In genomic region chr5:150945947-150946346, GRCh38 we compare ENCODE assay signal across 11 cellular contexts. TPM values are rescaled to one million over a fixed set of nuclear protein-coding genes. Genes with fewer than 3 reads are reported as not detected.
A peak's percentile ranks its signal among the peaks of the same experiment; 100 is the strongest.
DNase-seq lines count a peak whose midpoint lies in the region; ATAC-seq lines count a peak whose summit lies in the region.
"Had no signal": no experiment of that assay in that cellular context is flagged by ENCODE, and none has a peak within 500 bp of the region (broad histone marks: within the 10 kb centered on the region; RNA-seq: fewer than 3 reads in every experiment).

No MANE protein-coding gene starts in this region.

- no peak for ATAC-seq in activated T-helper 17 cell treated with anti-CD3 and anti-CD28 coated beads, Interleukin-2, amount 50 U/mL, for 72 hours (replicated peaks)
- no peak for ATAC-seq in HG03432 (IDR thresholded peaks at IDR 0.05; ENCODE audit: unreplicated experiment)

- peaks cover 32 to 97% (median 79%) of the 10 kb centered on the region in 5 donors for H3K9me3 ChIP-seq in subcutaneous abdominal adipose tissue (ENCODE audit: control insufficient read depth in 5 of 5, low read length in 5 of 5)

- H3K36me3 Mint-ChIP-seq in activated T-helper 17 cell treated with anti-CD3 and anti-CD28 coated beads, Interleukin-2, amount 50 U/mL, for 72 hours (ENCODE audit: low read depth), result no peaks in the 10 kb centered on the region

- H3K27me3 Mint-ChIP-seq in activated T-helper 17 cell treated with anti-CD3 and anti-CD28 coated beads, Interleukin-2, amount 50 U/mL, for 72 hours, result peaks cover 28% of the 10 kb centered on the region

- H3K4me3 ChIP-seq in subcutaneous abdominal adipose tissue (ENCODE audit: low read depth in 1 of 5, low read length in 5 of 5), result peak overlapping the region; percentile 73 to 90 (median 88)
- H3K4me3 ChIP-seq in H7 (ENCODE audit: insufficient read depth, low read depth, low read length), result no peak overlapping the region

- H3K36me3 ChIP-seq in subcutaneous abdominal adipose tissue (ENCODE audit: control insufficient read depth in 5 of 5, insufficient read depth in 5 of 5, low read length in 5 of 5) (peaks cover 8 to 17% (median 16%) of the 10 kb centered on the region in 5 donors), H7 (replicated peaks; ENCODE audit: control insufficient read depth, insufficient read depth, low read length) (no peaks in the 10 kb centered on the region)

- DNase-seq in HK-2 (ENCODE audit: unreplicated experiment) (peak; percentile 7), left kidney (ENCODE audit: low read depth, low spot score) (peak; percentile 49), H7 (no peak), amniotic stem cell (lab: John Stamatoyannopoulos, UW) (no peak)
- DNase-seq: activated T-cell treated with anti-CD3 and anti-CD28 coated beads for 4 hours; effector CD8-positive, alpha-beta T cell; NCI-H2171 had no signal

- peak overlapping the region; percentile 30 to 88 (median 65) for H3K9ac ChIP-seq in subcutaneous abdominal adipose tissue (ENCODE audit: low read length in 5 of 5)

- H3K4me1 ChIP-seq in subcutaneous abdominal adipose tissue (ENCODE audit: control insufficient read depth in 5 of 5, insufficient read depth in 5 of 5, low read length in 5 of 5), result peaks cover 0 to 10% (median 4%) of the 10 kb centered on the region in 5 donors

- H3K27me3 ChIP-seq in subcutaneous abdominal adipose tissue (ENCODE audit: control insufficient read depth in 5 of 5, insufficient read depth in 4 of 5, low read length in 5 of 5) (no peaks in the 10 kb centered on the region), H7 (ENCODE audit: control insufficient read depth, insufficient read depth, low read length) (no peaks in the 10 kb centered on the region)

- H3K27ac ChIP-seq in cingulate gyrus (ENCODE audit: low read depth, low read length), result peak overlapping the region; percentile 85
- peak overlapping the region; percentile 72 for H3K27ac ChIP-seq in subcutaneous abdominal adipose tissue (ENCODE audit: low read depth, low read length)

- H3K4me1 Mint-ChIP-seq in activated T-helper 17 cell treated with anti-CD3 and anti-CD28 coated beads, Interleukin-2, amount 50 U/mL, for 72 hours, result no peaks in the 10 kb centered on the region

- H3K9me3 Mint-ChIP-seq in activated T-helper 17 cell treated with anti-CD3 and anti-CD28 coated beads, Interleukin-2, amount 50 U/mL, for 72 hours, result peaks cover 45% of the 10 kb centered on the region

- H3K4me3 Mint-ChIP-seq in activated T-helper 17 cell treated with anti-CD3 and anti-CD28 coated beads, Interleukin-2, amount 50 U/mL, for 72 hours, result no peak overlapping the region

- H3K27ac Mint-ChIP-seq in activated T-helper 17 cell treated with anti-CD3 and anti-CD28 coated beads, Interleukin-2, amount 50 U/mL, for 72 hours, result no peak overlapping the region

RNA-seq across cellular contexts. Expression of gene ZNF300, which starts 41.2 kb away (rescaled TPM):
- 1 to 10 TPM in 1 of 2 donors, under 1 TPM in 1; 0.71 to 1.5 TPM for total RNA-seq in activated T-helper 17 cell treated with anti-CD3 and anti-CD28 coated beads, Interleukin-2, amount 50 U/mL, for 72 hours
- not detected in 2 replicates for total RNA-seq in H7 (2014; rRNA removed; shearing (Covaris generic))

Comparison
In these comparisons a context has a peak if more than half of its experiments do, and no peak if none do; other contexts are left out.
1. DNase-seq: peak in HK-2 (single experiment) and left kidney (single experiment); none in H7 (single experiment) and amniotic stem cell (single experiment).